26 cellular contexts compared by ENCODE assay signal in genomic region chr2:74953796-74954499, GRCh38. TPM values are rescaled to one million over a fixed set of nuclear protein-coding genes. Genes with fewer than 3 reads are reported as not detected.
DNase-seq lines count a peak whose midpoint lies in the region; ATAC-seq and TF ChIP-seq lines count a peak whose summit lies in the region.
"Had no signal": no experiment of that assay in that cellular context is flagged by ENCODE, and none has a peak within 500 bp of the region (broad histone marks: within the 10 kb centered on the region; RNA-seq: fewer than 3 reads in every experiment).

No MANE protein-coding gene starts in this region.

- H3K9me3 ChIP-seq in MM.1S (replicated peaks; ENCODE audit: insufficient read depth, low read length) = no peaks in the 10 kb centered on the region
- H3K9me3 ChIP-seq: A549 had no signal

- peaks cover 5% of the 10 kb centered on the region for H3K9me3 Mint-ChIP-seq in activated naive CD4-positive, alpha-beta T cell treated with anti-CD3 and anti-CD28 coated beads, Interleukin-2, amount 50 U/mL, for 24 hours
- no peaks in the 10 kb centered on the region for H3K9me3 Mint-ChIP-seq in T-helper 1 cell treated with Interleukin-12 subunit alpha and Interleukin-12 subunit beta and Interleukin-4 antibody, amounts not matched to agents 30 μg/mL and 1 μg/mL, for 36 hours
- H3K9me3 Mint-ChIP-seq in chondrocyte (ENCODE audit: low read depth) = peaks cover 34% of the 10 kb centered on the region

- no peaks in the 10 kb centered on the region for H3K9me2 ChIP-seq in MM.1S (replicated peaks; ENCODE audit: insufficient read depth, low read length)

- no peak overlapping the region for H3K4me3 Mint-ChIP-seq in activated naive CD4-positive, alpha-beta T cell treated with anti-CD3 and anti-CD28 coated beads, Interleukin-2, amount 50 U/mL, for 24 hours
- peak overlapping the region; percentile 38 for H3K4me3 Mint-ChIP-seq in T-helper 1 cell treated with Interleukin-12 subunit alpha and Interleukin-12 subunit beta and Interleukin-4 antibody, amounts not matched to agents 30 μg/mL and 1 μg/mL, for 36 hours
- no peak overlapping the region for H3K4me3 Mint-ChIP-seq in chondrocyte (ENCODE audit: unreplicated experiment)
- H3K4me3 Mint-ChIP-seq: HFFc6 had no signal

- TF ChIP-seq CTCF in chondrocyte (IDR thresholded peaks at IDR 0.05) (no peak), MM.1S (IDR thresholded peaks at IDR 0.05; ENCODE audit: low read length) (no peak)

- no peak for DNase-seq in activated naive CD4-positive, alpha-beta T cell treated with Interleukin-2 at 50 U/mL for 16 hours
- DNase-seq in chondrocyte (ENCODE audit: low spot score) (no peak), MM.1S (no peak), KBM-7 (no peak)
- DNase-seq: AML-193; CD8-positive, alpha-beta memory T cell; DMS 273 treated with DMSO at 0.1 percent for 48 hours; DMS79; EL; GDM1; GOT3; HFFc6; Kasumi-1; NCI-H1105 treated with DMSO at 0.1 percent for 48 hours; NCI-H2029; NCI-H446; NCI-H524 treated with DMSO at 0.1 percent for 48 hours; NCI-H774; SIG-M5 had no signal

- H3K79me2 ChIP-seq in MM.1S (ENCODE audit: low read length) = no peaks in the 10 kb centered on the region

- H3K27ac ChIP-seq in MM.1S (ENCODE audit: low read length) = no peak overlapping the region
- H3K27ac ChIP-seq: A549, C4-2B had no signal

- no peaks in the 10 kb centered on the region for H3F3A ChIP-seq in MM.1S (ENCODE audit: insufficient read depth, low read length)

- no peak overlapping the region for H2AFZ ChIP-seq in MM.1S (ENCODE audit: low read length)

- H3K4me2 ChIP-seq in MM.1S (ENCODE audit: low read depth, low read length) = no peak overlapping the region
- H3K4me2 ChIP-seq: A549 had no signal

- H3K36me3 ChIP-seq in MM.1S (replicated peaks; ENCODE audit: insufficient read depth, low read length) = no peaks in the 10 kb centered on the region
- H3K36me3 ChIP-seq: HAP-1 had no signal

- peaks cover 20% of the 10 kb centered on the region for H3K4me1 Mint-ChIP-seq in activated naive CD4-positive, alpha-beta T cell treated with anti-CD3 and anti-CD28 coated beads, Interleukin-2, amount 50 U/mL, for 24 hours
- peaks cover 23% of the 10 kb centered on the region for H3K4me1 Mint-ChIP-seq in T-helper 1 cell treated with Interleukin-12 subunit alpha and Interleukin-12 subunit beta and Interleukin-4 antibody, amounts not matched to agents 30 μg/mL and 1 μg/mL, for 36 hours (ENCODE audit: low read depth)
- H3K4me1 Mint-ChIP-seq in chondrocyte (ENCODE audit: low read depth) = peaks cover 15% of the 10 kb centered on the region

- H3K4me3 ChIP-seq in MM.1S (ENCODE audit: low read length) = no peak overlapping the region
- H3K4me3 ChIP-seq: A549, GM12878, HAP-1 had no signal

- H3K36me3 Mint-ChIP-seq in activated naive CD4-positive, alpha-beta T cell treated with anti-CD3 and anti-CD28 coated beads, Interleukin-2, amount 50 U/mL, for 24 hours = no peaks in the 10 kb centered on the region
- H3K36me3 Mint-ChIP-seq in T-helper 1 cell treated with Interleukin-12 subunit alpha and Interleukin-12 subunit beta and Interleukin-4 antibody, amounts not matched to agents 30 μg/mL and 1 μg/mL, for 36 hours (ENCODE audit: low read depth) = peaks cover 27% of the 10 kb centered on the region
- peaks cover 4% of the 10 kb centered on the region for H3K36me3 Mint-ChIP-seq in chondrocyte (ENCODE audit: low read depth)

- no peak for ATAC-seq in GM18868 (IDR thresholded peaks at IDR 0.05; ENCODE audit: unreplicated experiment)
- ATAC-seq: GM12878 had no signal

- H3K4me1 ChIP-seq in MM.1S (ENCODE audit: low read length) = peaks cover 4% of the 10 kb centered on the region; the same call in 1 of the 2 replicates

- no peaks in the 10 kb centered on the region for H3K27me3 Mint-ChIP-seq in activated naive CD4-positive, alpha-beta T cell treated with anti-CD3 and anti-CD28 coated beads, Interleukin-2, amount 50 U/mL, for 24 hours
- peaks cover 3% of the 10 kb centered on the region for H3K27me3 Mint-ChIP-seq in T-helper 1 cell treated with Interleukin-12 subunit alpha and Interleukin-12 subunit beta and Interleukin-4 antibody, amounts not matched to agents 30 μg/mL and 1 μg/mL, for 36 hours (ENCODE audit: low read depth)
- no peaks in the 10 kb centered on the region for H3K27me3 Mint-ChIP-seq in chondrocyte (ENCODE audit: low read depth)
- H3K27me3 Mint-ChIP-seq: CD8-positive, alpha-beta memory T cell had no signal

- H3K9ac ChIP-seq in MM.1S (ENCODE audit: low read length) = no peak overlapping the region

- H3K27me3 ChIP-seq in MM.1S (replicated peaks; ENCODE audit: insufficient read depth, low read length) = no peaks in the 10 kb centered on the region

- peak overlapping the region; percentile 59 for H3K27ac Mint-ChIP-seq in activated naive CD4-positive, alpha-beta T cell treated with anti-CD3 and anti-CD28 coated beads, Interleukin-2, amount 50 U/mL, for 24 hours
- H3K27ac Mint-ChIP-seq in T-helper 1 cell treated with Interleukin-12 subunit alpha and Interleukin-12 subunit beta and Interleukin-4 antibody, amounts not matched to agents 30 μg/mL and 1 μg/mL, for 36 hours = peak overlapping the region; percentile 13
- H3K27ac Mint-ChIP-seq in chondrocyte (ENCODE audit: unreplicated experiment) = peak overlapping the region; percentile 39
- H3K27ac Mint-ChIP-seq: HFFc6 had no signal

- in situ Hi-C loops in KBM-7 (cut with MboI; ENCODE audit: low pct_unique_long_range_greater_than_20kb, low sequenced_read_pairs) = no loop called here

- H4K20me1 ChIP-seq in MM.1S (ENCODE audit: insufficient read depth, low read length) = no peaks in the 10 kb centered on the region

RNA-seq across cellular contexts. Expression of gene POLE4, which starts 4.5 kb away (rescaled TPM):
- total RNA-seq in chondrocyte = 31.2 to 47.2 TPM (median 39.5 TPM) in 3 replicates
